Comparison of ENCODE assay signal across 1 cellular context in genomic region chr13:40749327-40749726, GRCh38.
TF ChIP-seq lines count a peak whose summit lies in the region.

No MANE protein-coding gene starts in this region.

TF ChIP-seq in IMR-90, 13 proteins besides CTCF, POLR2A, EP300 and RAD21 (continued from another document):
- TF ChIP-seq FOS (IDR thresholded peaks at IDR 0.05; ENCODE audit: low read depth, low read length) (no peak), RCOR1 (IDR thresholded peaks at IDR 0.05; ENCODE audit: insufficient replicate concordance, low read length) (no peak), BHLHE40 (IDR thresholded peaks at IDR 0.05; ENCODE audit: low read depth, low read length) (no peak), USF2 (IDR thresholded peaks at IDR 0.05; ENCODE audit: low read depth, low read length) (no peak), CHD1 (IDR thresholded peaks at IDR 0.05; ENCODE audit: low read depth, low read length) (no peak), RFX5 (IDR thresholded peaks at IDR 0.05; ENCODE audit: low read depth, low read length) (no peak), ELK1 (IDR thresholded peaks at IDR 0.05; ENCODE audit: borderline replicate concordance, low read depth, low read length) (no peak), NFE2L2 (IDR thresholded peaks at IDR 0.05; ENCODE audit: low read depth, low read length) (no peak), MXI1 (IDR thresholded peaks at IDR 0.05; ENCODE audit: borderline replicate concordance, low read depth, low read length) (no peak)
